ENCODE assay signal across 13 cellular contexts in the genomic region with DNA sequence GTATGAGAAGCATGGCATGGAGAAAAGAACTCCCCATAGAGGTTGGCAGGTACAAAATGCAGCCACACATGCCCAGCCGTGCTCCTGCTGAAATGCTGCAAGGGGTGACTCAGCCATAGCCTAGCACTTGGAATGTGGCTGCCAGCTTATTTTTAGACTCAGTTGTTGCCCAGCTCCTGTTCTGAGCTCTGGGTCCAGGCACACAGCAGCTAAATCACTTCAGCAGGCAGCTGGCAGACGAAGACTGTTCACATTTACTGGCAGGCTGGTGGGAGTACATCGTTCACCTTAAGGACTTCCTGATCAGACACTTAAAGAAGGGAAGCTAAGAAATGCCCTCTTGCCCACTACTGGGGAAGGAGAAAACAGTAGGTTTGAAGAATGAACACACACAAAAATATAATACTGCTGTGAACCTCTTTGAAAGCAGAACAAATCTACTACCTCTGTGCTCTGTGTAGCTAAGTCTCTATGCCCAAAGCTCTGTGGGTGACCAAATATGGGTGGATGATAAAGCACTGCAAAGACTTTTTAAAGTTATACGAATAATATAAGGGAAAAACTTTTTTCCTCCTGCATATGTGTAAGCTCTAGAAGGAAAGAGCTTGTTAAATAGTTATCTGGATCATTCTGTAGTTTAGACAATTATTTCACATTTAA.
DNase-seq lines count a peak whose midpoint lies in the region; ATAC-seq and TF ChIP-seq lines count a peak whose summit lies in the region.
"Had no signal": no experiment of that assay in that cellular context is flagged by ENCODE, and none has a peak within 500 bp of the region (broad histone marks: within the 10 kb centered on the region; RNA-seq: fewer than 3 reads in every experiment).

No MANE protein-coding gene starts in this region.

- H3K4me1 ChIP-seq in HCT116 (ENCODE audit: control insufficient read depth in 1 of 2, insufficient read depth in 2 of 2, low read length in 2 of 2) (peaks cover 5 to 13% of the 10 kb centered on the region in 2 experiments; a peak in 3 of 4 replicates), cardiac muscle cell (ENCODE audit: low read depth) (peaks cover 23% of the 10 kb centered on the region), gastrocnemius medialis (peaks cover 30 to 36% of the 10 kb centered on the region in 2 donors)
- H3K4me1 ChIP-seq: colonic mucosa had no signal

- peaks cover 3% of the 10 kb centered on the region for H3K27me3 Mint-ChIP-seq in activated CD4-positive, alpha-beta T cell treated with anti-CD3 and anti-CD28 coated beads for 36 hours

- RAD21 ChIA-PET in HCT116 (lab: Charles Lee; ENCODE audit: low non-redundant PET in 1 of 2, low total read pairs in 2 of 2, uncharacterized antibody in 2 of 2, unreplicated experiment in 2 of 2) = no interaction called here

- CTCF ChIA-PET in HCT116 (lab: Charles Lee) = no interaction called here
- CTCF ChIA-PET in activated CD4-positive, alpha-beta T cell treated with anti-CD3 and anti-CD28 coated beads for 36 hours (lab: Charles Lee) = interaction anchor here (0.6 kb wide), 1 partner anchor 266 kb away, joined by 3 read pairs; no protein-coding TSS in a partner anchor

- POLR2A ChIA-PET in HCT116 (lab: Charles Lee) = no interaction called here
- POLR2A ChIA-PET in activated CD4-positive, alpha-beta T cell treated with anti-CD3 and anti-CD28 coated beads for 36 hours (lab: Charles Lee) = no interaction called here

- peak; percentile 94 for ATAC-seq in HCT116
- peak; percentile 98 for ATAC-seq in SK-N-SH treated with all-trans-retinoic acid at 6 μM for 48 hours
- ATAC-seq in gastrocnemius medialis = peak; percentile 96
- ATAC-seq in HG03565 (IDR thresholded peaks at IDR 0.05; ENCODE audit: unreplicated experiment) = no peak
- no peak for ATAC-seq in activated CD4-positive, alpha-beta T cell treated with anti-CD3 and anti-CD28 coated beads for 36 hours
- no peak for ATAC-seq in HG03135 (IDR thresholded peaks at IDR 0.05; ENCODE audit: unreplicated experiment)

- in situ Hi-C loops in gastrocnemius medialis (cut with MboI; ENCODE audit: low sequenced_read_pairs in 4 of 4) = no loop called here

- no peaks in the 10 kb centered on the region for H3K36me3 Mint-ChIP-seq in activated CD4-positive, alpha-beta T cell treated with anti-CD3 and anti-CD28 coated beads for 36 hours (ENCODE audit: low read depth)

- no peak overlapping the region for H3K27ac Mint-ChIP-seq in activated CD4-positive, alpha-beta T cell treated with anti-CD3 and anti-CD28 coated beads for 36 hours
- H3K27ac Mint-ChIP-seq: stimulated activated naive CD8-positive, alpha-beta T cell treated with anti-CD3 and anti-CD28 coated beads, Interleukin-15, Interleukin-2, amounts not matched to agents 100 ng/mL and 50 ng/mL, for 24 hours had no signal

- H3K4me3 ChIP-seq in HCT116 (replicated peaks in 1 of 2; ENCODE audit: low read depth in 1 of 2, low read length in 2 of 2) = peak overlapping the region in 1 of 2 experiments; percentile 24; a peak in 2 of 4 replicates
- no peak overlapping the region for H3K4me3 ChIP-seq in cardiac muscle cell
- peak overlapping the region; percentile 21 to 39 (median 34) for H3K4me3 ChIP-seq in gastrocnemius medialis
- H3K4me3 ChIP-seq: colonic mucosa, skin epidermis had no signal

- H3K36me3 ChIP-seq in HCT116 (ENCODE audit: control insufficient read depth in 1 of 2, insufficient read depth in 2 of 2, low read length in 2 of 2) = no peaks in the 10 kb centered on the region
- no peaks in the 10 kb centered on the region for H3K36me3 ChIP-seq in cardiac muscle cell
- no peaks in the 10 kb centered on the region for H3K36me3 ChIP-seq in gastrocnemius medialis
- H3K36me3 ChIP-seq: colonic mucosa had no signal

- H3K9me2 ChIP-seq in HCT116 (ENCODE audit: insufficient read depth) = no peaks in the 10 kb centered on the region

- TF ChIP-seq POLR2A in HCT116 (IDR thresholded peaks at IDR 0.05; ENCODE audit: borderline replicate concordance, extremely low read depth, insufficient read depth, insufficient read length) (no peak), gastrocnemius medialis (IDR thresholded peaks at IDR 0.05) (peak; percentile 36 to 62)

- H3K27ac ChIP-seq in HCT116 (ENCODE audit: low read depth, low read length) = peak overlapping the region; percentile 32
- peak overlapping the region; percentile 92 for H3K27ac ChIP-seq in cardiac muscle cell
- peak overlapping the region; percentile 84 to 91 (median 86) for H3K27ac ChIP-seq in gastrocnemius medialis
- H3K27ac ChIP-seq: colonic mucosa, skin epidermis had no signal

- H3K9ac ChIP-seq in HCT116 (ENCODE audit: low read length) = no peak overlapping the region

- H3K9me3 ChIP-seq in HCT116 (ENCODE audit: control insufficient read depth in 1 of 2, insufficient read depth in 1 of 2, low read depth in 1 of 2, low read length in 2 of 2) (no peaks in the 10 kb centered on the region), cardiac muscle cell (ENCODE audit: low read depth) (no peaks in the 10 kb centered on the region), gastrocnemius medialis (no peaks in the 10 kb centered on the region)
- H3K9me3 ChIP-seq: colonic mucosa had no signal

- H2AFZ ChIP-seq in HCT116 (ENCODE audit: low read depth, low read length, poor library complexity, severe bottlenecking) = peak overlapping the region; percentile 75

- H3K27me3 ChIP-seq in HCT116 (ENCODE audit: insufficient read depth, low read length) = no peaks in the 10 kb centered on the region
- H3K27me3 ChIP-seq in cardiac muscle cell = no peaks in the 10 kb centered on the region
- H3K27me3 ChIP-seq in gastrocnemius medialis = no peaks in the 10 kb centered on the region
- H3K27me3 ChIP-seq: colonic mucosa had no signal

- peak overlapping the region; percentile 59 for H3K4me2 ChIP-seq in HCT116 (ENCODE audit: low read length)

- TF ChIP-seq CTCF in HCT116 (IDR thresholded peaks at IDR 0.05 in 2 of 3, conservative IDR thresholded peaks at IDR 0.05 in 1 of 3; ENCODE audit: borderline replicate concordance in 1 of 3, insufficient read depth in 1 of 3, low read depth in 2 of 3, low read length in 2 of 3) (no peak), cardiac muscle cell (IDR thresholded peaks at IDR 0.05; ENCODE audit: low read depth, low read length) (no peak), gastrocnemius medialis (IDR thresholded peaks at IDR 0.05 in 4 of 5, conservative IDR thresholded peaks at IDR 0.05 in 1 of 5) (no peak)

- DNase-seq in HCT116 (ENCODE audit: low read depth, low spot score) (peak; percentile 18), cardiac muscle cell (ENCODE audit: low read depth in 1 of 2, low spot score in 1 of 2) (peak in 1 of 2 donors; percentile 67), gastrocnemius medialis (peak; percentile 86 to 93)
- DNase-seq in activated CD4-positive, alpha-beta T cell treated with anti-CD3 and anti-CD28 coated beads, Interleukin-2, amount 50 U/mL, for 4 hours = no peak
- no peak for DNase-seq in activated CD4-positive, alpha-beta T cell treated with anti-CD3 and anti-CD28 coated beads for 36 hours
- DNase-seq: colonic mucosa, GF-D8, NCI-H1048 had no signal

- TF ChIP-seq RAD21 in HCT116 (IDR thresholded peaks at IDR 0.05; ENCODE audit: low read depth) = no peak

- no peaks in the 10 kb centered on the region for H4K20me1 ChIP-seq in HCT116 (ENCODE audit: insufficient read depth)

- no peaks in the 10 kb centered on the region for H3K4me1 Mint-ChIP-seq in activated CD4-positive, alpha-beta T cell treated with anti-CD3 and anti-CD28 coated beads for 36 hours

- no TSS peak for BruUV-seq in HCT116 (replicated peaks; lab: Mats Ljungman, UMichigan)

- H3K79me2 ChIP-seq in HCT116 (ENCODE audit: insufficient read depth, low read length) = no peaks in the 10 kb centered on the region

- no peaks in the 10 kb centered on the region for H3K9me3 Mint-ChIP-seq in activated CD4-positive, alpha-beta T cell treated with anti-CD3 and anti-CD28 coated beads for 36 hours (ENCODE audit: low read depth)

- intact Hi-C loops in HCT116 (cut with micrococcal nuclease) = no loop called here
- intact Hi-C loops in gastrocnemius medialis (cut with DNase I; ENCODE audit: low total_unique reads) = loop anchor here (1.0 to 10.0 kb wide), 5 partner anchors 74 to 687 kb away; a partner anchor contains a TSS
- intact Hi-C loops in activated CD4-positive, alpha-beta T cell treated with anti-CD3 and anti-CD28 coated beads for 36 hours (cut with DNase I, micrococcal nuclease) = no loop called here

- H3K4me3 Mint-ChIP-seq in activated CD4-positive, alpha-beta T cell treated with anti-CD3 and anti-CD28 coated beads for 36 hours = no peak overlapping the region
- H3K4me3 Mint-ChIP-seq: stimulated activated naive CD8-positive, alpha-beta T cell treated with anti-CD3 and anti-CD28 coated beads, Interleukin-15, Interleukin-2, amounts not matched to agents 100 ng/mL and 50 ng/mL, for 24 hours had no signal

TF ChIP-seq in HCT116, 20 proteins besides CTCF, POLR2A, EP300 and RAD21:
- peak; percentile 31; the same call in 1 of the 2 replicates for TF ChIP-seq FOSL1 (IDR thresholded peaks at IDR 0.05; ENCODE audit: low read depth)
- TF ChIP-seq SRF (IDR thresholded peaks at IDR 0.05; ENCODE audit: low read depth) = no peak
- TF ChIP-seq JUND (IDR thresholded peaks at IDR 0.05) = 0 out of 2 replicates have a peak, but pooled peaks have one; percentile 32
- 0 out of 2 replicates have a peak, but pooled peaks have one; percentile 26 for TF ChIP-seq CBX3 (IDR thresholded peaks at IDR 0.05; ENCODE audit: low read depth)
- TF ChIP-seq SP1 (IDR thresholded peaks at IDR 0.05; ENCODE audit: low read depth) = 0 out of 2 replicates have a peak, but pooled peaks have one; percentile 7

TF ChIP-seq in SK-N-SH treated with all-trans-retinoic acid at 6 μM for 48 hours, 23 proteins besides CTCF, POLR2A, EP300 and RAD21 (continues in another document):
- TF ChIP-seq PPARA (CRISPR knock-in tag; IDR thresholded peaks at IDR 0.05; ENCODE audit: borderline replicate concordance) = no peak
- no peak for TF ChIP-seq ISL1 (CRISPR knock-in tag; IDR thresholded peaks at IDR 0.05)
- TF ChIP-seq ZFP3 (CRISPR knock-in tag; IDR thresholded peaks at IDR 0.05) = no peak
- no peak for TF ChIP-seq ZFP30 (CRISPR knock-in tag; IDR thresholded peaks at IDR 0.05)
- TF ChIP-seq, protein P1, sequence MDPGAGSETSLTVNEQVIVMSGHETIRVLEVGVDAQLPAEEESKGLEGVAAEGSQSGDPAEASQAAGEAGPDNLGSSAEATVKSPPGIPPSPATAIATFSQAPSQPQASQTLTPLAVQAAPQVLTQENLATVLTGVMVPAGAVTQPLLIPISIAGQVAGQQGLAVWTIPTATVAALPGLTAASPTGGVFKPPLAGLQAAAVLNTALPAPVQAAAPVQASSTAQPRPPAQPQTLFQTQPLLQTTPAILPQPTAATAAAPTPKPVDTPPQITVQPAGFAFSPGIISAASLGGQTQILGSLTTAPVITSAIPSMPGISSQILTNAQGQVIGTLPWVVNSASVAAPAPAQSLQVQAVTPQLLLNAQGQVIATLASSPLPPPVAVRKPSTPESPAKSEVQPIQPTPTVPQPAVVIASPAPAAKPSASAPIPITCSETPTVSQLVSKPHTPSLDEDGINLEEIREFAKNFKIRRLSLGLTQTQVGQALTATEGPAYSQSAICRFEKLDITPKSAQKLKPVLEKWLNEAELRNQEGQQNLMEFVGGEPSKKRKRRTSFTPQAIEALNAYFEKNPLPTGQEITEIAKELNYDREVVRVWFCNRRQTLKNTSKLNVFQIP (CRISPR knock-in tag; IDR thresholded peaks at IDR 0.05; ENCODE audit: borderline replicate concordance, low read depth) = no peak
- no peak for TF ChIP-seq OSR1 (CRISPR knock-in tag; IDR thresholded peaks at IDR 0.05)
- TF ChIP-seq ARNTL (CRISPR knock-in tag; IDR thresholded peaks at IDR 0.05; ENCODE audit: borderline replicate concordance, low read depth) = no peak

Comparison
In these comparisons a context has a peak if more than half of its experiments do, and no peak if none do; other contexts are left out.
1. ATAC-seq: peak in HCT116 (single experiment), SK-N-SH treated with all-trans-retinoic acid at 6 μM for 48 hours (single experiment) and gastrocnemius medialis (2 of 2); none in HG03565 (single experiment), activated CD4-positive, alpha-beta T cell treated with anti-CD3 and anti-CD28 coated beads for 36 hours (single experiment) and HG03135 (single experiment).
2. DNase-seq: peak in HCT116 (single experiment) and gastrocnemius medialis (2 of 2); none in activated CD4-positive, alpha-beta T cell treated with anti-CD3 and anti-CD28 coated beads, Interleukin-2, amount 50 U/mL, for 4 hours (0 of 2) and activated CD4-positive, alpha-beta T cell treated with anti-CD3 and anti-CD28 coated beads for 36 hours (single experiment).
3. H3K27ac ChIP-seq: peak in every context shown above with its lines; median percentile 92 in cardiac muscle cell; 86 in gastrocnemius medialis; 32 in HCT116.